ENCODE assay signal across 8 cellular contexts in the genomic region with DNA sequence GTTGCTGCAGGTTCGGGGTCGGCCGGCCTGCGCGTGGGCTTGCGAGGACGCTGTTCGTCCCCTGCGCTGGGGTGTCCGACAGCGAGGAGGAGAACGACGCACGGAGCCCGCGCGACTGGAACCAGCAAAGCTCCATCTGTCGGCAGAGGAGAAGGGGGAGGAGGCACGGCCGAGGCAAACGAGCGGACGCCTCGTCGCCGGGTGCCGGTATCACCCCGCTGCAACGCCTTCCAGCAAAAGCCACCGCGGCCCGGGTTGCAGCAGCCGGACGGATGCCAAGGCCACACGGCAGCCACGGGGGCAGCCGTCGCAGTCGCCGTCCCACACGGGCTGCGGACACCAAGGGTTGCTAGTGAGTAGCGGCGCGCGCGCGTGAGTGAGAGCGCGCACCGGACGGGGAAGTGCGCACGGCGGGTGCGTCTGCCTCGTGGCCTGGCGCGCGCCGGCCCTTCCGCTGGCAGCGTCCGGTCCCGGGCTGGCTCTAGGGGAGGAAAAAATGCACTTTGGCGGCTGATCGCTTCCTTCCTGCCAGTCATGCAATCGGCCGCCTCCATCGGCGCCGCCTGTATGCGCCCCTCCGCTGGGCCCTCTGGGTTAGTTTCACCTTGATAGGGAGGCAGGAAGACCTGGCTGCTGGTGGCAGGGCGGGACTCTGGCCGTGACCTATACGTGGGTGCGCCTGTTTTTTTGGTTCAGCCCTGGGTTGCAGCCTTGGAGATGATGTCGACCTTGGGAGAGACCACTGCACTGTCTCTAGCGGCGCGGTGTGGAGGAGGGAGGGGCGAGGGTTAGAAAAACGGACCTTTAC. TPM values are rescaled to one million over a fixed set of nuclear protein-coding genes. Genes with fewer than 3 reads are reported as not detected.
DNase-seq lines count a peak whose midpoint lies in the region; ATAC-seq, FAIRE-seq and TF ChIP-seq lines count a peak whose summit lies in the region.

No MANE protein-coding gene starts in this region.

- H2BK5ac ChIP-seq in H1 (ENCODE audit: low read depth, low read length): peak overlapping the region; percentile 80; the same call in 1 of the 2 replicates

- no peaks in the 10 kb centered on the region for H3K79me2 ChIP-seq in H1 (ENCODE audit: control insufficient read depth in 1 of 2, insufficient read depth in 2 of 2, low read length in 2 of 2)

- TF ChIP-seq RAD21 in H1 (IDR thresholded peaks at IDR 0.05 in 1 of 2, conservative IDR thresholded peaks at IDR 0.05 in 1 of 2; ENCODE audit: low read depth in 2 of 2, low read length in 2 of 2): no peak

- H3K9ac ChIP-seq in BLaER1 treated with 17β-estradiol and CSF1 and Interleukin-3, amounts not matched to agents 10 nM and 100 nM: peak overlapping the region; percentile 74 to 90 (median 82)
- peak overlapping the region; percentile 68 to 88 (median 78) for H3K9ac ChIP-seq in H1 (replicated peaks in 1 of 4; ENCODE audit: extremely low read depth in 1 of 4, low read depth in 3 of 4, low read length in 3 of 4)

- TF ChIP-seq EP300 in H1 (IDR thresholded peaks at IDR 0.05; ENCODE audit: borderline replicate concordance in 1 of 2, low read depth in 2 of 2, low read length in 2 of 2): no peak

- peak; percentile 72 for ATAC-seq in GM19023 (IDR thresholded peaks at IDR 0.05; ENCODE audit: unreplicated experiment)
- ATAC-seq in HG03175 (IDR thresholded peaks at IDR 0.05; ENCODE audit: unreplicated experiment): peak; percentile 73

- H4K91ac ChIP-seq in H1 (replicated peaks; ENCODE audit: insufficient read length, low read length): peak overlapping the region; percentile 52

- H3K4me2 ChIP-seq in BLaER1 treated with 17β-estradiol and CSF1 and Interleukin-3, amounts not matched to agents 10 nM and 100 nM: peak overlapping the region; percentile 74 to 94 (median 88)
- peak overlapping the region; percentile 89 to 92 for H3K4me2 ChIP-seq in H1 (ENCODE audit: insufficient read depth in 1 of 2, low read depth in 2 of 2, low read length in 2 of 2)

- CTCF ChIA-PET in H1 (lab: Charles Lee; ENCODE audit: partially characterized antibody): interaction anchor here (0.9 to 2.0 kb wide), 7 partner anchors 16 to 326 kb away, joined by 3 to 10 read pairs (median 4); a partner anchor contains a TSS

- H3K36me3 ChIP-seq in BLaER1 treated with 17β-estradiol and CSF1 and Interleukin-3, amounts not matched to agents 10 nM and 100 nM: no peaks in the 10 kb centered on the region
- H3K36me3 ChIP-seq in H1 (ENCODE audit: control insufficient read depth in 2 of 4, insufficient read depth in 4 of 4, low read length in 3 of 4): no peaks in the 10 kb centered on the region

- peaks cover 25 to 33% (median 27%) of the 10 kb centered on the region in 10 experiments for H3K4me1 ChIP-seq in BLaER1 treated with 17β-estradiol and CSF1 and Interleukin-3, amounts not matched to agents 10 nM and 100 nM
- peaks cover 0 to 6% (median 2%) of the 10 kb centered on the region in 4 experiments; a peak in 3 of 7 replicates for H3K4me1 ChIP-seq in H1 (replicated peaks in 1 of 4; ENCODE audit: control insufficient read depth in 3 of 4, insufficient read depth in 4 of 4, low read length in 3 of 4)

- H3K23ac ChIP-seq in H1 (ENCODE audit: insufficient read length): no peak overlapping the region

- H2AFZ ChIP-seq in H1 (ENCODE audit: low read length): peak overlapping the region; percentile 83; the same call in 1 of the 2 replicates

- no peak overlapping the region for H2AK5ac ChIP-seq in H1 (ENCODE audit: low read depth, low read length)

- peak overlapping the region; percentile 75 for H3K18ac ChIP-seq in H1 (ENCODE audit: extremely low read depth, low read length)

- H2BK20ac ChIP-seq in H1 (ENCODE audit: low read length): no peak overlapping the region; the same call in 1 of the 2 replicates

- peak overlapping the region; percentile 31; the same call in 1 of the 2 replicates for H2BK15ac ChIP-seq in H1 (ENCODE audit: low read length)

- H3K14ac ChIP-seq in H1 (ENCODE audit: insufficient read length): no peak overlapping the region

- no peak for FAIRE-seq in H1 (lab: Jason Lieb, UNC)

- WGBS in H1 (ENCODE audit: extremely low coverage in 1 of 2, insufficient coverage in 1 of 2, insufficient read length in 1 of 2, insufficient replicate concordance in 2 of 2, low coverage in 1 of 2, low lambda C conversion rate in 2 of 2, missing lambda C conversion rate in 1 of 2), 2 experiments: 3% methylated on average over 46 of the region's 84 CpGs; no CpG with 5 or more reads in 1 of the 2 experiments

- 0 out of 2 replicates have a peak overlapping the region, but pooled peaks have one; percentile 1 for H2BK12ac ChIP-seq in H1 (ENCODE audit: low read depth, low read length)

- H3K79me1 ChIP-seq in H1 (ENCODE audit: low read depth, low read length): no peaks in the 10 kb centered on the region

- H3K56ac ChIP-seq in H1 (replicated peaks; ENCODE audit: insufficient read length, low read depth, low read length): peak overlapping the region; percentile 42

- peak in 1 of 2 experiments; percentile 75; a peak in 2 of 3 replicates for TF ChIP-seq POLR2A in H1 (IDR thresholded peaks at IDR 0.05; ENCODE audit: control extremely low read depth in 1 of 2, low read depth in 2 of 2, low read length in 2 of 2)

- H3K4me3 ChIP-seq in BLaER1 treated with 17β-estradiol and CSF1 and Interleukin-3, amounts not matched to agents 10 nM and 100 nM: peak overlapping the region; percentile 66 to 84 (median 78)
- H3K4me3 ChIP-seq in H1 (ENCODE audit: extremely low read depth in 1 of 4, insufficient read depth in 2 of 4, low read depth in 3 of 4, low read length in 4 of 4): peak overlapping the region; percentile 70 to 81 (median 77)

- H3K4ac ChIP-seq in H1 (replicated peaks; ENCODE audit: insufficient read length, low read depth, low read length): no peak overlapping the region

- H4K8ac ChIP-seq in H1 (ENCODE audit: extremely low read depth, insufficient read depth, low read length): peak overlapping the region; percentile 94

- no peak overlapping the region for H2BK120ac ChIP-seq in H1 (replicated peaks; ENCODE audit: low read depth, low read length)

- H4K20me1 ChIP-seq in BLaER1 treated with 17β-estradiol and CSF1 and Interleukin-3, amounts not matched to agents 10 nM and 100 nM: no peaks in the 10 kb centered on the region
- no peaks in the 10 kb centered on the region for H4K20me1 ChIP-seq in H1 (replicated peaks in 1 of 2; ENCODE audit: control insufficient read depth in 1 of 2, insufficient read depth in 2 of 2, low read length in 2 of 2)

- no peaks in the 10 kb centered on the region for H3K27me3 ChIP-seq in BLaER1 treated with 17β-estradiol and CSF1 and Interleukin-3, amounts not matched to agents 10 nM and 100 nM
- H3K27me3 ChIP-seq in H1 (replicated peaks in 1 of 4; ENCODE audit: control insufficient read depth in 3 of 4, extremely low read depth in 1 of 4, insufficient read depth in 3 of 4, low read length in 3 of 4): peaks cover 0 to 3% (median 1%) of the 10 kb centered on the region in 4 experiments; a peak in 1 of 7 replicates

- peak overlapping the region; percentile 73 for H4K5ac ChIP-seq in H1 (ENCODE audit: insufficient read length, low read depth, low read length)

- H3K23me2 ChIP-seq in H1 (ENCODE audit: low read depth, low read length): peaks cover 10% of the 10 kb centered on the region; the same call in 1 of the 2 replicates

- POLR2A ChIA-PET in H1 (lab: Charles Lee; ENCODE audit: partially characterized antibody): interaction anchor here (0.7 to 2.0 kb wide), 6 partner anchors 10 to 1018 kb away, joined by 3 to 10 read pairs (median 4); a partner anchor contains a TSS

- H3K27ac ChIP-seq in BLaER1 treated with 17β-estradiol and CSF1 and Interleukin-3, amounts not matched to agents 10 nM and 100 nM: peak overlapping the region; percentile 75 to 87 (median 80)
- H3K27ac ChIP-seq in H1 (ENCODE audit: low read depth, low read length): peak overlapping the region; percentile 69

- peak in 1 of 3 experiments; percentile 8; a peak in 1 of 4 replicates for TF ChIP-seq CTCF in H1 (IDR thresholded peaks at IDR 0.05; ENCODE audit: control extremely low read depth in 1 of 3, insufficient read depth in 1 of 3, low read depth in 1 of 3, low read length in 3 of 3)

- H3K9me3 ChIP-seq in BLaER1 treated with 17β-estradiol and CSF1 and Interleukin-3, amounts not matched to agents 10 nM and 100 nM (replicated peaks in 1 of 11): no peaks in the 10 kb centered on the region
- no peaks in the 10 kb centered on the region for H3K9me3 ChIP-seq in H1 (ENCODE audit: insufficient read depth in 2 of 2, low read depth in 1 of 2, low read length in 1 of 2)

- DNase-seq in NCI-H82 (lab: John Stamatoyannopoulos, UW) (peak; percentile 76), H1 (ENCODE audit: low read depth in 1 of 2, low spot score in 2 of 2) (peak; percentile 49 to 82), mesenteric fat pad (ENCODE audit: low spot score) (peak; percentile 94)
- peak; percentile 58 to 60 (median 60) for DNase-seq in activated CD8-positive, alpha-beta memory T cell treated with anti-CD3 and anti-CD28 coated beads for 48 hours (ENCODE audit: low read depth in 2 of 3, low spot score in 2 of 3)
- DNase-seq in stimulated activated CD8-positive, alpha-beta memory T cell treated with anti-CD3 and anti-CD28 coated beads, Interleukin-15, amount 100 ng/mL, for 1 hour (ENCODE audit: low read depth): peak; percentile 40

TF ChIP-seq in H1, 55 proteins besides CTCF, POLR2A, EP300 and RAD21 (continues in another document):
- peak; percentile 98 for TF ChIP-seq RBBP5 (IDR thresholded peaks at IDR 0.05; ENCODE audit: borderline replicate concordance, low read depth, low read length)

RNA-seq across cellular contexts. Expression of a gene that starts 0.4 kb away (rescaled TPM):
- 5.5 and 6.5 TPM in 2 replicates for total RNA-seq in H1 (2021; fragmentation: NEBNext Ultra II Directional; extraction: Animal tissue kit (Norgen Biotek cat#: 25700))
- 5.5 and 8.1 TPM in 2 replicates for polyA plus RNA-seq in H1 (2011; rRNA removed)
- polyA plus RNA-seq in H1 (2011; cell fraction: cytosol; rRNA removed): 5.9 TPM
- 2.7 TPM for polyA plus RNA-seq in H1 (2011; cell fraction: nucleus; rRNA removed)
- polyA plus RNA-seq in H1 (2012, experiment 1 of 2): 3.3 to 4.3 TPM (median 3.3 TPM) in 4 replicates
- 0.67 TPM for polyA plus RNA-seq in H1 (2012, experiment 2 of 2)
- polyA plus RNA-seq in H1 (2013, experiment 1 of 2): 2.8 TPM
- 2.9 TPM for polyA plus RNA-seq in H1 (2013, experiment 2 of 2)
- polyA minus RNA-seq in H1 (2011; rRNA and poly(A)+ RNA removed): 3.9 and 4.9 TPM in 2 replicates
- polyA minus RNA-seq in H1 (2011; cell fraction: cytosol; rRNA and poly(A)+ RNA removed): 3.2 TPM
- 11.7 TPM for polyA minus RNA-seq in H1 (2011; cell fraction: nucleus; rRNA and poly(A)+ RNA removed)
- 5.1 TPM for total RNA-seq in mesenteric fat pad

RNA-seq across cellular contexts. Expression of a gene that starts 28.8 kb away (rescaled TPM):
- not detected in 2 replicates for total RNA-seq in H1 (2021; fragmentation: NEBNext Ultra II Directional; extraction: Animal tissue kit (Norgen Biotek cat#: 25700))
- 0.05 and 0.68 TPM in 2 replicates for polyA plus RNA-seq in H1 (2011; rRNA removed)
- 0.14 TPM for polyA plus RNA-seq in H1 (2011; cell fraction: cytosol; rRNA removed)
- 0.07 TPM for polyA plus RNA-seq in H1 (2011; cell fraction: nucleus; rRNA removed)
- 0.37 to 0.94 TPM (median 0.47 TPM) in 4 replicates for polyA plus RNA-seq in H1 (2012, experiment 1 of 2)
- 0.10 TPM for polyA plus RNA-seq in H1 (2012, experiment 2 of 2)
- polyA plus RNA-seq in H1 (2013, experiment 1 of 2): not detected
- polyA plus RNA-seq in H1 (2013, experiment 2 of 2): not detected
- polyA minus RNA-seq in H1 (2011; rRNA and poly(A)+ RNA removed): 0.20 TPM in 1 of 2 replicates, not detected in the other
- polyA minus RNA-seq in H1 (2011; cell fraction: cytosol; rRNA and poly(A)+ RNA removed): not detected
- polyA minus RNA-seq in H1 (2011; cell fraction: nucleus; rRNA and poly(A)+ RNA removed): not detected
- total RNA-seq in mesenteric fat pad: 0.80 TPM

Comparison
In these comparisons a context has a peak if more than half of its experiments do, and no peak if none do; other contexts are left out.
1. Peak in every context shown above with its lines: DNase-seq, ATAC-seq, H3K4me3 ChIP-seq and H3K27ac ChIP-seq.
2. DNase-seq: peak in every context shown above with its lines; median percentile 94 in mesenteric fat pad; 76 in NCI-H82; 66 in H1; 60 in activated CD8-positive, alpha-beta memory T cell treated with anti-CD3 and anti-CD28 coated beads for 48 hours; 40 in stimulated activated CD8-positive, alpha-beta memory T cell treated with anti-CD3 and anti-CD28 coated beads, Interleukin-15, amount 100 ng/mL, for 1 hour.